ENCODE assay signal across 8 cellular contexts in the genomic region with DNA sequence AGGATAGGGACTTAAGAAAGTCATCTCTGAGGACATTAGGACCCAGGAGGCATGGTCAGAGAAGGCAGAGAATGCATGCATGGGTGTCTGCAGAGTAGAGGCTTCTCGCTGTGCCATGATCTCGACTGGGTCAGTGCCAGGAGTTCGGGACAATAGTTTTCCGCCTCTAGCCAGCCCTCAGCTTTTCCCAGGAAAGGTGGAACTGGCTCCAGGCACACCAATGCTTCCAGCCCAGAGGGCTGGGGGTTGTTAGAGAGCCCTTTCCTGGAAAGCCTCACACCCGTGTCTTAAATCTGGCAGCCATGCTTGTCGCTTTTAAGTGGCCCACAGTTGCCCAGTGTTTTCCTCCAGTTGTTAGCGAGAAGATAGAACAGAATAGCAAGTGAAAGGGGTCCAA.
DNase-seq lines count a peak whose midpoint lies in the region; ATAC-seq and TF ChIP-seq lines count a peak whose summit lies in the region.

No MANE protein-coding gene starts in this region.

- DNase-seq in NCI-H1092 treated with DMSO at 0.1 percent for 48 hours (lab: John Stamatoyannopoulos, UW) (peak; percentile 81), NCI-H1092 (lab: John Stamatoyannopoulos, UW) (no peak), Karpas-422 (peak; percentile 61), lower leg skin (ENCODE audit: low spot score in 2 of 2) (no peak), HUDEP-2 (lab: John Stamatoyannopoulos, UW; ENCODE audit: unreplicated experiment in 76 of 76) (no peak), chondrocyte (ENCODE audit: low spot score) (no peak)

- H3K27me3 Mint-ChIP-seq in chondrocyte (ENCODE audit: low read depth), result no peaks in the 10 kb centered on the region

- no peaks in the 10 kb centered on the region for H3K9me3 ChIP-seq in Karpas-422 (ENCODE audit: low read length)

- peaks cover 21% of the 10 kb centered on the region for H3K4me1 ChIP-seq in Karpas-422 (ENCODE audit: low read length)

- H3K27ac Mint-ChIP-seq in chondrocyte (ENCODE audit: unreplicated experiment), result no peak overlapping the region

- peak overlapping the region; percentile 74 for H3K9ac ChIP-seq in Karpas-422 (ENCODE audit: low read length)

- no peak overlapping the region for H3K4me3 Mint-ChIP-seq in chondrocyte (ENCODE audit: unreplicated experiment)

- no peaks in the 10 kb centered on the region for H3K9me2 ChIP-seq in Karpas-422 (replicated peaks; ENCODE audit: insufficient read depth, low read length)

- H3K79me2 ChIP-seq in Karpas-422 (ENCODE audit: low read length), result no peaks in the 10 kb centered on the region

- peak; percentile 33 for ATAC-seq in GM21723 (IDR thresholded peaks at IDR 0.05; ENCODE audit: unreplicated experiment)

- H3K4me3 ChIP-seq in Karpas-422 (ENCODE audit: low read length) (peak overlapping the region; percentile 72), lower leg skin (ENCODE audit: low read depth, poor library complexity, severe bottlenecking) (peak overlapping the region; percentile 28)

- TF ChIP-seq CTCF in VCaP (conservative IDR thresholded peaks at IDR 0.05) (no peak), lower leg skin (IDR thresholded peaks at IDR 0.05) (no peak), chondrocyte (IDR thresholded peaks at IDR 0.05) (no peak)

- H3K27ac ChIP-seq in Karpas-422 (ENCODE audit: low read length) (no peak overlapping the region; the same call in 1 of the 2 replicates), VCaP (peak overlapping the region; percentile 68)

- WGBS in lower leg skin, 2 donors, result 84 to 86% methylated on average over 7 of the region's 7 CpGs

- no peaks in the 10 kb centered on the region for H3K27me3 ChIP-seq in Karpas-422 (ENCODE audit: low read length)

- no peak for TF ChIP-seq POLR2A in lower leg skin (IDR thresholded peaks at IDR 0.05)

- peaks cover 15% of the 10 kb centered on the region for H3K9me3 Mint-ChIP-seq in chondrocyte (ENCODE audit: low read depth)

- H3K4me1 Mint-ChIP-seq in chondrocyte (ENCODE audit: low read depth), result no peaks in the 10 kb centered on the region

- H2AFZ ChIP-seq in Karpas-422 (ENCODE audit: low read length), result peak overlapping the region; percentile 97

- no peaks in the 10 kb centered on the region for H3K36me3 Mint-ChIP-seq in chondrocyte (ENCODE audit: low read depth)

- H3K4me2 ChIP-seq in Karpas-422 (ENCODE audit: low read depth, low read length, poor library complexity, severe bottlenecking), result peak overlapping the region; percentile 88

- intact Hi-C loops in lower leg skin (cut with DNase I; ENCODE audit: low total_unique reads), result no loop called here

- H4K20me1 ChIP-seq in Karpas-422 (ENCODE audit: insufficient read depth, low read depth, low read length), result no peaks in the 10 kb centered on the region

- H3K36me3 ChIP-seq in Karpas-422 (ENCODE audit: insufficient read depth, low read length), result no peaks in the 10 kb centered on the region

Comparison
In these comparisons a context has a peak if more than half of its experiments do, and no peak if none do; other contexts are left out.
1. DNase-seq: peak in NCI-H1092 treated with DMSO at 0.1 percent for 48 hours (single experiment) and Karpas-422 (single experiment); none in NCI-H1092 (single experiment), lower leg skin (0 of 2), HUDEP-2 (0 of 76) and chondrocyte (single experiment).